ENCODE assay signal across 7 cellular contexts in genomic region chrX:137194164-137194563, GRCh38.
DNase-seq lines count a peak whose midpoint lies in the region; ATAC-seq and TF ChIP-seq lines count a peak whose summit lies in the region.

No MANE protein-coding gene starts in this region.

- no peak overlapping the region for H3K4me3 ChIP-seq in DOHH2 (ENCODE audit: low read length)
- H3K4me3 ChIP-seq in sigmoid colon = no peak overlapping the region

- intact Hi-C loops in sigmoid colon (cut with DNase I) = no loop called here

- H3K27me3 Mint-ChIP-seq in activated naive CD8-positive, alpha-beta T cell treated with anti-CD3 and anti-CD28 coated beads for 36 hours = no peaks in the 10 kb centered on the region

- H3K4me1 ChIP-seq in DOHH2 (ENCODE audit: control insufficient read depth, low read length) (no peaks in the 10 kb centered on the region), sigmoid colon (no peaks in the 10 kb centered on the region)

- H3K9me2 ChIP-seq in DOHH2 (replicated peaks; ENCODE audit: control insufficient read depth, low read length) = no peaks in the 10 kb centered on the region

- H3K36me3 ChIP-seq in DOHH2 (ENCODE audit: control insufficient read depth, low read length) (no peaks in the 10 kb centered on the region), sigmoid colon (no peaks in the 10 kb centered on the region)

- H3K9me3 ChIP-seq in DOHH2 (ENCODE audit: control insufficient read depth, insufficient read depth, low read length) (no peaks in the 10 kb centered on the region), sigmoid colon (no peaks in the 10 kb centered on the region)

- DNase-seq in NCI-H1694 (lab: John Stamatoyannopoulos, UW) (peak; percentile 52), medulla oblongata (ENCODE audit: extremely low spot score) (peak; percentile 35), sigmoid colon (no peak), AG08395 (ENCODE audit: low spot score) (no peak)
- peak; percentile 4 for DNase-seq in activated naive CD8-positive, alpha-beta T cell treated with anti-CD3 and anti-CD28 coated beads for 36 hours

- H3K27ac Mint-ChIP-seq in activated naive CD8-positive, alpha-beta T cell treated with anti-CD3 and anti-CD28 coated beads for 36 hours = no peak overlapping the region

- TF ChIP-seq POLR2A in sigmoid colon (IDR thresholded peaks at IDR 0.05) = no peak

- H3K79me2 ChIP-seq in DOHH2 (ENCODE audit: control insufficient read depth, low read length) = no peaks in the 10 kb centered on the region

- H3K27ac ChIP-seq in DOHH2 (ENCODE audit: low read depth, low read length) (no peak overlapping the region), sigmoid colon (no peak overlapping the region)

- no peaks in the 10 kb centered on the region for H3K4me1 Mint-ChIP-seq in activated naive CD8-positive, alpha-beta T cell treated with anti-CD3 and anti-CD28 coated beads for 36 hours

- TF ChIP-seq CTCF in DOHH2 (IDR thresholded peaks at IDR 0.05; ENCODE audit: low read depth, low read length, poor library complexity, severe bottlenecking) (peak; percentile 49), sigmoid colon (IDR thresholded peaks at IDR 0.05) (no peak)

- no peaks in the 10 kb centered on the region for H3F3A ChIP-seq in DOHH2 (ENCODE audit: control insufficient read depth, insufficient read depth)

- no peaks in the 10 kb centered on the region for H3K36me3 Mint-ChIP-seq in activated naive CD8-positive, alpha-beta T cell treated with anti-CD3 and anti-CD28 coated beads for 36 hours

- TF ChIP-seq EP300 in sigmoid colon (IDR thresholded peaks at IDR 0.05) = no peak

- ATAC-seq in GM21619 (IDR thresholded peaks at IDR 0.05; ENCODE audit: unreplicated experiment) = peak; percentile 58

- no peaks in the 10 kb centered on the region for H3K27me3 ChIP-seq in DOHH2 (ENCODE audit: control insufficient read depth, low read length)
- H3K27me3 ChIP-seq in sigmoid colon = no peaks in the 10 kb centered on the region

- H3K4me2 ChIP-seq in DOHH2 (ENCODE audit: low read length) = no peak overlapping the region

- H3K4me3 Mint-ChIP-seq in activated naive CD8-positive, alpha-beta T cell treated with anti-CD3 and anti-CD28 coated beads for 36 hours = no peak overlapping the region

- WGBS in sigmoid colon, 2 donors = 3 to 7% methylated on average over 4 of the region's 4 CpGs

- H3K9me3 Mint-ChIP-seq in activated naive CD8-positive, alpha-beta T cell treated with anti-CD3 and anti-CD28 coated beads for 36 hours = no peaks in the 10 kb centered on the region

- no peaks in the 10 kb centered on the region for H4K20me1 ChIP-seq in DOHH2 (ENCODE audit: control insufficient read depth, insufficient read depth, low read depth, low read length)

Comparison
In these comparisons a context has a peak if more than half of its experiments do, and no peak if none do; other contexts are left out.
1. DNase-seq: peak in NCI-H1694 (single experiment), activated naive CD8-positive, alpha-beta T cell treated with anti-CD3 and anti-CD28 coated beads for 36 hours (single experiment) and medulla oblongata (single experiment); none in sigmoid colon (single experiment) and AG08395 (single experiment).